Comparison of ENCODE assay signal across 15 cellular contexts in genomic region chr2:69890881-69891280, GRCh38. TPM values are rescaled to one million over a fixed set of nuclear protein-coding genes. Genes with fewer than 3 reads are reported as not detected.
DNase-seq lines count a peak whose midpoint lies in the region; ATAC-seq, FAIRE-seq and TF ChIP-seq lines count a peak whose summit lies in the region.
"Had no signal": no experiment of that assay in that cellular context is flagged by ENCODE, and none has a peak within 500 bp of the region (broad histone marks: within the 10 kb centered on the region; RNA-seq: fewer than 3 reads in every experiment).

No MANE protein-coding gene starts in this region.

- no peaks in the 10 kb centered on the region for H3F3A ChIP-seq in PC-3 (ENCODE audit: low read length, unreplicated experiment)

- no peak overlapping the region for H3K4me2 ChIP-seq in PC-3 (ENCODE audit: low read length)
- H3K4me2 ChIP-seq: BLaER1 had no signal

- no peak for ATAC-seq in PC-3

- no peak overlapping the region for H3K9ac ChIP-seq in PC-3 (ENCODE audit: low read length)
- H3K9ac ChIP-seq: BLaER1, GM23248 had no signal

- no peak for FAIRE-seq in GM19239 (lab: Jason Lieb, UNC)

- no peak overlapping the region for H3K4me3 ChIP-seq in PC-3 (ENCODE audit: low read length)
- H3K4me3 ChIP-seq: BLaER1, GM23248 had no signal

- DNase-seq in NCI-H526 (lab: John Stamatoyannopoulos, UW): peak; percentile 13 to 58
- no peak for DNase-seq in NCI-H526 treated with DMSO at 0.1 percent for 48 hours (lab: John Stamatoyannopoulos, UW)
- DNase-seq in PC-3: peak; percentile 3
- DNase-seq in glomerular visceral epithelial cell (ENCODE audit: extremely low spot score): peak; percentile 15
- DNase-seq in CD1c-positive myeloid dendritic cell (ENCODE audit: extremely low spot score): no peak
- DNase-seq in GM19239 (ENCODE audit: insufficient read length, low spot score): no peak
- no peak for DNase-seq in NCI-H774 (lab: John Stamatoyannopoulos, UW)
- DNase-seq: 8988T; AML-193; CD4-positive, CD25-positive, alpha-beta regulatory T cell; DND-41; GF-D8; GM23248; H7 had no signal

- H3K36me3 ChIP-seq in PC-3 (ENCODE audit: low read depth, low read length): peaks cover 1% of the 10 kb centered on the region; the same call in 1 of the 2 replicates

- H3K27ac ChIP-seq in PC-3 (ENCODE audit: low read length): no peak overlapping the region
- H3K27ac ChIP-seq: BLaER1, GM23248 had no signal

- BruUV-seq in PC-3 (replicated peaks; lab: Mats Ljungman, UMichigan): no TSS peak

- no peak for TF ChIP-seq CTCF in PC-3 (conservative IDR thresholded peaks at IDR 0.05; ENCODE audit: low read depth, low read length)

- H2AFZ ChIP-seq in PC-3 (ENCODE audit: low read length): no peak overlapping the region
- H2AFZ ChIP-seq: GM23248 had no signal

- no peaks in the 10 kb centered on the region for H3K9me2 ChIP-seq in PC-3 (replicated peaks; ENCODE audit: low read length)

- no peaks in the 10 kb centered on the region for H3K27me3 ChIP-seq in PC-3 (ENCODE audit: low read length)
- H3K27me3 ChIP-seq: BLaER1 had no signal

- intact Hi-C loops in PC-3 (cut with micrococcal nuclease): loop anchor here (5.0 kb wide), 2 partner anchors 49 to 149 kb away; partner anchors contain the start of gene ANXA4

- H4K20me1 ChIP-seq in PC-3 (ENCODE audit: low read length): no peaks in the 10 kb centered on the region

- no peaks in the 10 kb centered on the region for H3K9me3 ChIP-seq in PC-3 (ENCODE audit: low read length)

- peaks cover 21% of the 10 kb centered on the region for H3K79me2 ChIP-seq in PC-3 (ENCODE audit: low read length)

- H3K4me1 ChIP-seq in PC-3 (ENCODE audit: insufficient read depth, low read length): peaks cover 5% of the 10 kb centered on the region

- POLR2A ChIA-PET in PC-3 (lab: Charles Lee; ENCODE audit: unreplicated experiment): no interaction called here

- CTCF ChIA-PET in PC-3 (lab: Charles Lee): no interaction called here

RNA-seq across cellular contexts. Expression of gene SNRNP27, which starts 2.9 kb away (rescaled TPM):
- total RNA-seq in PC-3 (2014; rRNA removed): 44.1 and 56.3 TPM in 2 replicates

RNA-seq across cellular contexts. Expression of gene MXD1, which starts 24.0 kb away (rescaled TPM):
- total RNA-seq in PC-3 (2014; rRNA removed): 6.8 and 7.0 TPM in 2 replicates

Comparison
In these comparisons a context has a peak if more than half of its experiments do, and no peak if none do; other contexts are left out.
1. DNase-seq: peak in NCI-H526 (2 of 2), PC-3 (single experiment) and glomerular visceral epithelial cell (single experiment); none in NCI-H526 treated with DMSO at 0.1 percent for 48 hours (single experiment), CD1c-positive myeloid dendritic cell (single experiment), GM19239 (single experiment) and NCI-H774 (single experiment).